31 cellular contexts compared by ENCODE assay signal in genomic region chr17:70702683-70703255, GRCh38.
"Had no signal": no experiment of that assay in that cellular context is flagged by ENCODE, and none has a peak within 500 bp of the region (broad histone marks: within the 10 kb centered on the region; RNA-seq: fewer than 3 reads in every experiment).

No MANE protein-coding gene starts in this region.

- DNase-seq: activated CD4-positive, alpha-beta memory T cell treated with anti-CD3 and anti-CD28 coated beads for 36 hours; activated CD4-positive, alpha-beta T cell treated with anti-CD3 and anti-CD28 coated beads, Interleukin-2, amount 10 ng/mL, durations not matched to agents 24 days and 14 days; activated CD4-positive, CD25-positive, alpha-beta regulatory T cell treated with anti-CD3 and anti-CD28 coated beads, Interleukin-2, amount 50 U/mL, for 72 hours; activated CD8-positive, alpha-beta memory T cell treated with anti-CD3 and anti-CD28 coated beads, Interleukin-2, amount 50 U/mL, for 4 hours; activated effector memory CD4-positive, alpha-beta T cell treated with anti-CD3 and anti-CD28 coated beads, Interleukin-2, amount 50 U/mL, for 16 hours; activated naive CD4-positive, alpha-beta T cell treated with anti-CD3 and anti-CD28 coated beads for 36 hours; activated naive CD8-positive, alpha-beta T cell treated with anti-CD3 and anti-CD28 coated beads for 36 hours; activated T-cell treated with anti-CD3 and anti-CD28 coated beads, Interleukin-2, amount 50 U/mL, for 1 hour; adrenal gland; aorta; cerebellar nuclear complex; colonic mucosa; effector CD8-positive, alpha-beta T cell; esophagus squamous epithelium; foreskin melanocyte; mammary epithelial cell; naive thymus-derived CD4-positive, alpha-beta T cell; ovary; retina; stimulated activated CD4-positive, alpha-beta T cell treated with anti-CD3 and anti-CD28 coated beads, Interleukin-4, amount 100 ng/mL, for 24 hours; uterus had no signal

- H3K27me3 Mint-ChIP-seq: activated CD4-positive, alpha-beta memory T cell treated with anti-CD3 and anti-CD28 coated beads for 36 hours; activated CD4-positive, alpha-beta T cell treated with anti-CD3 and anti-CD28 coated beads, Interleukin-2, amount 10 ng/mL, durations not matched to agents 24 days and 14 days; activated naive CD8-positive, alpha-beta T cell treated with anti-CD3 and anti-CD28 coated beads for 36 hours; stimulated activated naive CD8-positive, alpha-beta T cell treated with anti-CD3 and anti-CD28 coated beads, Interleukin-15, Interleukin-2, amounts not matched to agents 100 ng/mL and 50 ng/mL, for 24 hours; type B pancreatic cell had no signal

- H3K27me3 ChIP-seq: cardiac muscle cell, colonic mucosa, ovary had no signal

- H3K9me3 ChIP-seq: adrenal gland, colonic mucosa, esophagus squamous epithelium, ovary, prostate gland, uterus had no signal

- H3K27ac ChIP-seq: adrenal gland, cardiac muscle cell, colonic mucosa, epithelial cell of prostate, esophagus squamous epithelium, ovary, prostate gland, skin epidermis, uterus had no signal

- H3K9me3 Mint-ChIP-seq: activated CD4-positive, alpha-beta memory T cell treated with anti-CD3 and anti-CD28 coated beads for 36 hours; activated naive CD4-positive, alpha-beta T cell treated with anti-CD3 and anti-CD28 coated beads for 36 hours; activated naive CD8-positive, alpha-beta T cell treated with anti-CD3 and anti-CD28 coated beads for 36 hours; activated T-helper 1 cell treated with anti-CD3 and anti-CD28 coated beads, Interleukin-12 subunit alpha, Interleukin-12 subunit beta, Interleukin-2, Interleukin-4 antibody, amounts not matched to agents 30 ng/mL and 10 ng/mL and 1 ng/mL, durations not matched to agents 14 hours and 24 hours and 36 hours; type B pancreatic cell had no signal

- H3K4me1 Mint-ChIP-seq: activated CD4-positive, alpha-beta T cell treated with anti-CD3 and anti-CD28 coated beads, Interleukin-2, amount 10 ng/mL, durations not matched to agents 24 days and 14 days; activated naive CD8-positive, alpha-beta T cell treated with anti-CD3 and anti-CD28 coated beads for 36 hours; brain; naive thymus-derived CD4-positive, alpha-beta T cell; stimulated activated effector memory CD8-positive, alpha-beta T cell treated with anti-CD3 and anti-CD28 coated beads, Interleukin-12 subunit alpha, Interleukin-12 subunit beta, amount 100 ng/mL, for 72 hours had no signal

- H3K36me3 Mint-ChIP-seq: activated CD4-positive, alpha-beta memory T cell treated with anti-CD3 and anti-CD28 coated beads for 36 hours; activated naive CD8-positive, alpha-beta T cell treated with anti-CD3 and anti-CD28 coated beads for 36 hours; brain; naive thymus-derived CD4-positive, alpha-beta T cell; stimulated activated effector memory CD8-positive, alpha-beta T cell treated with anti-CD3 and anti-CD28 coated beads, Interleukin-12 subunit alpha, Interleukin-12 subunit beta, amount 100 ng/mL, for 72 hours; type B pancreatic cell had no signal

- H3K27ac Mint-ChIP-seq: activated CD4-positive, alpha-beta memory T cell treated with anti-CD3 and anti-CD28 coated beads for 36 hours; activated CD4-positive, alpha-beta T cell treated with anti-CD3 and anti-CD28 coated beads, Interleukin-2, amount 10 ng/mL, durations not matched to agents 24 days and 14 days; activated naive CD4-positive, alpha-beta T cell treated with anti-CD3 and anti-CD28 coated beads for 36 hours; activated naive CD8-positive, alpha-beta T cell treated with anti-CD3 and anti-CD28 coated beads for 36 hours; activated T-helper 1 cell treated with anti-CD3 and anti-CD28 coated beads, Interleukin-12 subunit alpha, Interleukin-12 subunit beta, Interleukin-2, Interleukin-4 antibody, amounts not matched to agents 30 ng/mL and 10 ng/mL and 1 ng/mL, durations not matched to agents 14 hours and 24 hours and 36 hours; brain; naive thymus-derived CD4-positive, alpha-beta T cell; stimulated activated effector memory CD8-positive, alpha-beta T cell treated with anti-CD3 and anti-CD28 coated beads, Interleukin-12 subunit alpha, Interleukin-12 subunit beta, amount 100 ng/mL, for 72 hours; stimulated activated naive CD8-positive, alpha-beta T cell treated with anti-CD3 and anti-CD28 coated beads, Interleukin-15, Interleukin-2, amounts not matched to agents 100 ng/mL and 50 ng/mL, for 24 hours; type B pancreatic cell had no signal

- ATAC-seq: naive thymus-derived CD4-positive, alpha-beta T cell; sciatic nerve; stimulated activated effector memory CD8-positive, alpha-beta T cell treated with anti-CD3 and anti-CD28 coated beads, Interleukin-12 subunit alpha, Interleukin-12 subunit beta, amount 100 ng/mL, for 72 hours had no signal

- H3K4me3 Mint-ChIP-seq: activated CD4-positive, alpha-beta memory T cell treated with anti-CD3 and anti-CD28 coated beads for 36 hours; activated CD4-positive, alpha-beta T cell treated with anti-CD3 and anti-CD28 coated beads, Interleukin-2, amount 10 ng/mL, durations not matched to agents 24 days and 14 days; activated naive CD4-positive, alpha-beta T cell treated with anti-CD3 and anti-CD28 coated beads for 36 hours; activated naive CD8-positive, alpha-beta T cell treated with anti-CD3 and anti-CD28 coated beads for 36 hours; activated T-helper 1 cell treated with anti-CD3 and anti-CD28 coated beads, Interleukin-12 subunit alpha, Interleukin-12 subunit beta, Interleukin-2, Interleukin-4 antibody, amounts not matched to agents 30 ng/mL and 10 ng/mL and 1 ng/mL, durations not matched to agents 14 hours and 24 hours and 36 hours; brain; naive thymus-derived CD4-positive, alpha-beta T cell; stimulated activated effector memory CD8-positive, alpha-beta T cell treated with anti-CD3 and anti-CD28 coated beads, Interleukin-12 subunit alpha, Interleukin-12 subunit beta, amount 100 ng/mL, for 72 hours; stimulated activated naive CD8-positive, alpha-beta T cell treated with anti-CD3 and anti-CD28 coated beads, Interleukin-15, Interleukin-2, amounts not matched to agents 100 ng/mL and 50 ng/mL, for 24 hours; type B pancreatic cell had no signal
